In genomic region chr3:129934234-129935123, GRCh38 we compare ENCODE assay signal across 9 cellular contexts. TPM values are rescaled to one million over a fixed set of nuclear protein-coding genes. Genes with fewer than 3 reads are reported as not detected.
DNase-seq lines count a peak whose midpoint lies in the region; ATAC-seq, FAIRE-seq and TF ChIP-seq lines count a peak whose summit lies in the region.
"Had no signal": no experiment of that assay in that cellular context is flagged by ENCODE, and none has a peak within 500 bp of the region (broad histone marks: within the 10 kb centered on the region; RNA-seq: fewer than 3 reads in every experiment).

No MANE protein-coding gene starts in this region.

- H3K27ac ChIP-seq in CD4-positive, alpha-beta memory T cell (ENCODE audit: low read depth, low read length) = no peak overlapping the region
- H3K27ac ChIP-seq in PC-3 (ENCODE audit: low read length) = no peak overlapping the region
- no peak overlapping the region for H3K27ac ChIP-seq in body of pancreas

- H3K9me3 Mint-ChIP-seq in CD4-positive, alpha-beta memory T cell = peaks cover 0 to 22% (median 15%) of the 10 kb centered on the region in 8 donors

- peak in 4 of 5 donors; percentile 16 to 27 (median 24) for DNase-seq in CD4-positive, alpha-beta memory T cell
- DNase-seq in H54 (ENCODE audit: insufficient read length, low spot score) = peak; percentile 21
- peak; percentile 42 for DNase-seq in PC-3
- peak; percentile 26 to 46 (median 32) for DNase-seq in body of pancreas
- DNase-seq in kidney epithelial cell (ENCODE audit: low read depth) = no peak
- DNase-seq in stimulated activated CD8-positive, alpha-beta memory T cell treated with anti-CD3 and anti-CD28 coated beads, Interleukin-12 subunit alpha, Interleukin-12 subunit beta, amount 100 ng/mL, for 4 hours (ENCODE audit: low read depth) = peak; percentile 7
- DNase-seq in NCI-H226 = no peak

- H3K4me3 ChIP-seq in CD4-positive, alpha-beta memory T cell (ENCODE audit: low read length in 2 of 2) = no peak overlapping the region
- H3K4me3 ChIP-seq in PC-3 (ENCODE audit: low read length) = peak overlapping the region; percentile 64
- H3K4me3 ChIP-seq in body of pancreas = no peak overlapping the region
- H3K4me3 ChIP-seq in kidney epithelial cell (ENCODE audit: low read depth, low read length) = no peak overlapping the region

- H3K9me3 ChIP-seq in CD4-positive, alpha-beta memory T cell (ENCODE audit: control insufficient read depth in 1 of 2, low read length in 2 of 2) = peaks cover 0 to 3% of the 10 kb centered on the region in 2 donors
- H3K9me3 ChIP-seq in PC-3 (ENCODE audit: low read length) = no peaks in the 10 kb centered on the region
- no peaks in the 10 kb centered on the region for H3K9me3 ChIP-seq in body of pancreas

- intact Hi-C loops in CD4-positive, alpha-beta memory T cell (cut with micrococcal nuclease) = loop anchor here (1.0 to 2.0 kb wide), 6 partner anchors 105 to 552 kb away; no protein-coding TSS in a partner anchor
- intact Hi-C loops in PC-3 (cut with micrococcal nuclease) = loop anchor here (1.0 to 2.0 kb wide), 3 partner anchors 105 to 444 kb away; no protein-coding TSS in a partner anchor
- intact Hi-C loops in body of pancreas (cut with DNase I) = loop anchor here (5.0 to 10.0 kb wide), 3 partner anchors 170 to 447 kb away; no protein-coding TSS in a partner anchor

- peak overlapping the region; percentile 84 for H2AFZ ChIP-seq in PC-3 (ENCODE audit: low read length)

- CTCF ChIA-PET in CD4-positive, alpha-beta memory T cell (lab: Charles Lee; ENCODE audit: partially characterized antibody) = interaction anchor here (0.7 to 3.0 kb wide), 14 partner anchors 8 to 557 kb away, joined by 3 to 22 read pairs (median 4); no protein-coding TSS in a partner anchor
- CTCF ChIA-PET in PC-3 (lab: Charles Lee) = interaction anchor here (0.6 kb wide), 1 partner anchor 41 kb away, joined by 4 read pairs; no protein-coding TSS in a partner anchor

- H3K27me3 Mint-ChIP-seq in CD4-positive, alpha-beta memory T cell = peaks cover 2 to 5% of the 10 kb centered on the region in 2 donors

- H4K20me1 ChIP-seq in PC-3 (ENCODE audit: low read length) = no peaks in the 10 kb centered on the region

- ATAC-seq in PC-3 (peak; percentile 74), body of pancreas (peak; percentile 60), GM19463 (IDR thresholded peaks at IDR 0.05; ENCODE audit: unreplicated experiment) (no peak)

- H3K4me3 Mint-ChIP-seq in CD4-positive, alpha-beta memory T cell = peak overlapping the region in 5 of 8 donors; percentile 18 to 50 (median 22)

- H3K36me3 Mint-ChIP-seq in CD4-positive, alpha-beta memory T cell = peaks cover 0 to 8% of the 10 kb centered on the region in 2 donors

- TF ChIP-seq POLR2A in H54 (IDR thresholded peaks at IDR 0.05; ENCODE audit: low read depth, low read length) = no peak
- no peak for TF ChIP-seq POLR2A in body of pancreas (IDR thresholded peaks at IDR 0.05)

- TF ChIP-seq CTCF in PC-3 (conservative IDR thresholded peaks at IDR 0.05; ENCODE audit: low read depth, low read length) (peak; percentile 89), body of pancreas (IDR thresholded peaks at IDR 0.05) (peak; percentile 80 to 91 (median 86)), kidney epithelial cell (IDR thresholded peaks at IDR 0.05; ENCODE audit: insufficient read depth, low read length, poor library complexity, severe bottlenecking) (peak; percentile 80)

- peak overlapping the region; percentile 81 for H3K4me2 ChIP-seq in PC-3 (ENCODE audit: low read length)

- H3K36me3 ChIP-seq in CD4-positive, alpha-beta memory T cell (ENCODE audit: insufficient read depth, low read length) = no peaks in the 10 kb centered on the region
- H3K36me3 ChIP-seq in PC-3 (ENCODE audit: low read depth, low read length) (no peaks in the 10 kb centered on the region), body of pancreas (replicated peaks in 1 of 2; ENCODE audit: insufficient read depth in 1 of 2, low read depth in 2 of 2) (no peaks in the 10 kb centered on the region), kidney epithelial cell (ENCODE audit: control insufficient read depth, insufficient read depth, low read length) (no peaks in the 10 kb centered on the region)

- no peak for FAIRE-seq in H54 (lab: Jason Lieb, UNC)

- WGBS in body of pancreas, 2 donors = 21% methylated on average over 20 of the region's 20 CpGs

- H3K27me3 ChIP-seq in CD4-positive, alpha-beta memory T cell (ENCODE audit: insufficient read depth, low read length) = no peaks in the 10 kb centered on the region
- H3K27me3 ChIP-seq in PC-3 (ENCODE audit: low read length) = no peaks in the 10 kb centered on the region
- no peaks in the 10 kb centered on the region for H3K27me3 ChIP-seq in body of pancreas
- peaks cover under 1% of the 10 kb centered on the region for H3K27me3 ChIP-seq in kidney epithelial cell (ENCODE audit: control insufficient read depth, insufficient read depth, low read length)

- H3K4me1 ChIP-seq in CD4-positive, alpha-beta memory T cell (ENCODE audit: insufficient read depth, low read length) = no peaks in the 10 kb centered on the region
- H3K4me1 ChIP-seq in PC-3 (ENCODE audit: insufficient read depth, low read length) (no peaks in the 10 kb centered on the region), body of pancreas (peaks cover 5% of the 10 kb centered on the region)

- H3K9me2 ChIP-seq in PC-3 (replicated peaks; ENCODE audit: low read length) = no peaks in the 10 kb centered on the region

- H3K27ac Mint-ChIP-seq in CD4-positive, alpha-beta memory T cell = peak overlapping the region in 1 of 7 donors; percentile 20

- no peaks in the 10 kb centered on the region for H3K79me2 ChIP-seq in PC-3 (ENCODE audit: low read length)

- no TSS peak for BruUV-seq in PC-3 (replicated peaks; lab: Mats Ljungman, UMichigan)

- peaks cover 9 to 20% (median 10%) of the 10 kb centered on the region in 4 donors for H3K4me1 Mint-ChIP-seq in CD4-positive, alpha-beta memory T cell

- H3F3A ChIP-seq in PC-3 (ENCODE audit: low read length, unreplicated experiment) = no peaks in the 10 kb centered on the region

- POLR2A ChIA-PET in CD4-positive, alpha-beta memory T cell (lab: Charles Lee; ENCODE audit: partially characterized antibody) = no interaction called here
- POLR2A ChIA-PET in PC-3 (lab: Charles Lee; ENCODE audit: unreplicated experiment) = no interaction called here

- no peak overlapping the region for H3K9ac ChIP-seq in PC-3 (ENCODE audit: low read length)

RNA-seq across cellular contexts. Expression of gene TRH, which starts 40.0 kb away (rescaled TPM):
- total RNA-seq in CD4-positive, alpha-beta memory T cell = not detected
- not detected for polyA plus RNA-seq in CD4-positive, alpha-beta memory T cell
- total RNA-seq in PC-3 (2014; rRNA removed) (not detected in 2 replicates), body of pancreas (not detected), kidney epithelial cell (not detected in 2 replicates)
- total RNA-seq: T-helper 1 cell treated with Interleukin-12 subunit alpha and Interleukin-12 subunit beta and Interleukin-4 antibody, amounts not matched to agents 30 ng/mL and 1 ng/mL, for 36 hours had no signal

RNA-seq across cellular contexts. Expression of gene TMCC1, which starts 41.0 kb away (rescaled TPM):
- total RNA-seq in CD4-positive, alpha-beta memory T cell = 10 to 100 TPM; 36.4 to 39.3 TPM
- 1 to 10 TPM; 5.1 to 6.2 TPM for polyA plus RNA-seq in CD4-positive, alpha-beta memory T cell
- total RNA-seq in PC-3 (2014; rRNA removed) (6.2 and 8.5 TPM in 2 replicates), body of pancreas (10 to 100 TPM; 10.1 to 13.2 TPM), kidney epithelial cell (28.0 and 35.9 TPM in 2 replicates)

Comparison
In these comparisons a context has a peak if more than half of its experiments do, and no peak if none do; other contexts are left out.
1. DNase-seq: peak in CD4-positive, alpha-beta memory T cell (4 of 5), H54 (single experiment), PC-3 (single experiment), body of pancreas (4 of 4) and stimulated activated CD8-positive, alpha-beta memory T cell treated with anti-CD3 and anti-CD28 coated beads, Interleukin-12 subunit alpha, Interleukin-12 subunit beta, amount 100 ng/mL, for 4 hours (single experiment); none in kidney epithelial cell (single experiment) and NCI-H226 (single experiment).
2. Peak in every context shown above with its lines, with median percentiles within 50 percentile points of each other: CTCF ChIP-seq.